Comparison of ENCODE assay signal across 8 cellular contexts in the genomic region with DNA sequence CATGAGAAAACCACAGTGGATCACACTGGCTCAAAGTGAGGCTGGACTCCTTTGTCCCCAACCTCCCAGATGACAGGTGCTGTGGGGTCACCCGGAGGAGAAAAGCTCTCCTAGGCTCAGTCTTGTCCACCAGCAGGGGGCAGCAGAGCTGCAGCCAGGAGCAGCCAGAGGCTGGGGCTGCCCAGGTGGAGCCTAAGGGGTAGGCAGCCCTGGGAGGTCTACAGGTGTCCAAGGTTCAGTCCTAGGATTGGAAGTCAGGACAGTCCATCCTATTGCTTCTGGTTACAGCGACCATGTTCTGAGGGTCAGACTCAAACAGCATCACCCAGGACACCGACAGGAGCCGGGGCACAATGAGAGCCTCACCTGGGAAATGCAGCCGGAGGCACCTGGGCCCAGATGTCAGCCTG.
DNase-seq lines count a peak whose midpoint lies in the region; ATAC-seq and TF ChIP-seq lines count a peak whose summit lies in the region.

No MANE protein-coding gene starts in this region.

- H3K36me3 Mint-ChIP-seq in CD8-positive, alpha-beta memory T cell: peaks cover 8 to 25% (median 13%) of the 10 kb centered on the region in 3 donors

- TF ChIP-seq CTCF in fibroblast of pulmonary artery (IDR thresholded peaks at IDR 0.05; ENCODE audit: low read length, missing control alignments): peak; percentile 94

- peak overlapping the region; percentile 82 to 97 (median 88) for H3K27ac Mint-ChIP-seq in CD8-positive, alpha-beta memory T cell

- H3K4me3 ChIP-seq in CD8-positive, alpha-beta memory T cell (ENCODE audit: low read length): no peak overlapping the region
- H3K4me3 ChIP-seq in MG63 (no peak overlapping the region), fibroblast of pulmonary artery (replicated peaks; ENCODE audit: low read depth, low read length) (no peak overlapping the region)

- no peaks in the 10 kb centered on the region for H3K27me3 Mint-ChIP-seq in CD8-positive, alpha-beta memory T cell

- H3K4me1 Mint-ChIP-seq in CD8-positive, alpha-beta memory T cell: peaks cover 86 to 94% (median 92%) of the 10 kb centered on the region in 3 donors

- peak; percentile 58 to 88 (median 74) for DNase-seq in CD8-positive, alpha-beta memory T cell
- peak; percentile 31 for DNase-seq in MG63
- DNase-seq in activated T-cell treated with anti-CD3 and anti-CD28 coated beads for 1 hour (ENCODE audit: low read depth): peak; percentile 62
- DNase-seq in fibroblast of pulmonary artery (ENCODE audit: low read depth): peak; percentile 52
- peak; percentile 4 for DNase-seq in putamen (ENCODE audit: low spot score)
- DNase-seq in SK-N-DZ (ENCODE audit: low spot score): no peak
- no peak for DNase-seq in NCI-H2107 (lab: John Stamatoyannopoulos, UW)

- no peaks in the 10 kb centered on the region for H3K9me3 ChIP-seq in CD8-positive, alpha-beta memory T cell (ENCODE audit: low read length)
- H3K9me3 ChIP-seq in MG63: no peaks in the 10 kb centered on the region

- H3K9me3 Mint-ChIP-seq in CD8-positive, alpha-beta memory T cell: peaks cover 0 to 3% (median 0%) of the 10 kb centered on the region in 5 donors

- CTCF ChIA-PET in CD8-positive, alpha-beta memory T cell (lab: Charles Lee): interaction anchor here (0.7 to 17.4 kb wide), 37 partner anchors 9 to 328 kb away, joined by 3 to 247 read pairs (median 6); partner anchors contain the start of gene IGLL5

- peaks cover 18% of the 10 kb centered on the region for H3K4me1 ChIP-seq in CD8-positive, alpha-beta memory T cell (ENCODE audit: insufficient read depth, low read length)

- POLR2A ChIA-PET in CD8-positive, alpha-beta memory T cell (lab: Charles Lee): interaction anchor here (0.6 to 2.0 kb wide), 6 partner anchors 9 to 67 kb away, joined by 3 to 10 read pairs (median 4); no protein-coding TSS in a partner anchor

- no peaks in the 10 kb centered on the region for H3K36me3 ChIP-seq in CD8-positive, alpha-beta memory T cell (ENCODE audit: insufficient read depth, low read length)
- no peaks in the 10 kb centered on the region for H3K36me3 ChIP-seq in MG63

- ATAC-seq in HG03196 (IDR thresholded peaks at IDR 0.05; ENCODE audit: unreplicated experiment): no peak

- H3K27ac ChIP-seq in CD8-positive, alpha-beta memory T cell (ENCODE audit: low read depth, low read length): no peak overlapping the region

- H3K4me3 Mint-ChIP-seq in CD8-positive, alpha-beta memory T cell: peak overlapping the region in 6 of 7 donors; percentile 60 to 87 (median 82)

- no peaks in the 10 kb centered on the region for H3K27me3 ChIP-seq in CD8-positive, alpha-beta memory T cell (ENCODE audit: insufficient read depth, low read length, poor library complexity, severe bottlenecking)
- H3K27me3 ChIP-seq in MG63: peaks cover 16% of the 10 kb centered on the region

Comparison
In these comparisons a context has a peak if more than half of its experiments do, and no peak if none do; other contexts are left out.
1. DNase-seq: peak in CD8-positive, alpha-beta memory T cell (5 of 5), MG63 (single experiment), activated T-cell treated with anti-CD3 and anti-CD28 coated beads for 1 hour (single experiment), fibroblast of pulmonary artery (single experiment) and putamen (single experiment); none in SK-N-DZ (single experiment) and NCI-H2107 (single experiment).